In genomic region chr5:172402531-172403190, GRCh38 we compare ENCODE assay signal across 18 cellular contexts. TPM values are rescaled to one million over a fixed set of nuclear protein-coding genes. Genes with fewer than 3 reads are reported as not detected.
DNase-seq lines count a peak whose midpoint lies in the region; ATAC-seq and TF ChIP-seq lines count a peak whose summit lies in the region.
"Had no signal": no experiment of that assay in that cellular context is flagged by ENCODE, and none has a peak within 500 bp of the region (broad histone marks: within the 10 kb centered on the region; RNA-seq: fewer than 3 reads in every experiment).

No MANE protein-coding gene starts in this region.

- 59% methylated on average over 13 of the region's 13 CpGs for WGBS in right cardiac atrium
- 41% methylated on average over 13 of the region's 13 CpGs for WGBS in prostate gland

- no peak for ATAC-seq in right cardiac atrium
- ATAC-seq in Right ventricle myocardium superior (ENCODE audit: poor library complexity): no peak
- ATAC-seq: activated T-cell treated with anti-CD3 and anti-CD28 coated beads, Interleukin-2, amount 50 U/mL, for 4 hours; Panc1 had no signal

- H3K9ac ChIP-seq in iPS-15b (ENCODE audit: low read depth, low read length): no peak overlapping the region

- H3K4me3 ChIP-seq in right cardiac atrium (ENCODE audit: low read length) (no peak overlapping the region), iPS-15b (ENCODE audit: low read depth, low read length) (peak overlapping the region; percentile 10), prostate gland (no peak overlapping the region), vagina (no peak overlapping the region)

- H3K27ac ChIP-seq in right cardiac atrium (ENCODE audit: low read length) (peak overlapping the region; percentile 77), prostate gland (peak overlapping the region; percentile 76 to 85), vagina (peak overlapping the region; percentile 98)

- TF ChIP-seq CTCF in prostate gland (IDR thresholded peaks at IDR 0.05) (no peak), vagina (IDR thresholded peaks at IDR 0.05) (no peak)

- intact Hi-C loops in right cardiac atrium (cut with DNase I): no loop called here
- intact Hi-C loops in Right ventricle myocardium superior (cut with DNase I): no loop called here
- intact Hi-C loops in prostate gland (cut with DNase I): no loop called here
- intact Hi-C loops in vagina (cut with DNase I): no loop called here

- POLR2A ChIA-PET in HEK293T (lab: Yijun Ruan, JAX): interaction anchor here (0.6 to 1.7 kb wide), 5 partner anchors 11 to 50 kb away, joined by 3 to 7 read pairs (median 3); no protein-coding TSS in a partner anchor

- H3K9me3 ChIP-seq in right cardiac atrium (ENCODE audit: control insufficient read depth, low read length) (no peaks in the 10 kb centered on the region), iPS-15b (ENCODE audit: control insufficient read depth, insufficient read depth, low read length) (no peaks in the 10 kb centered on the region), prostate gland (no peaks in the 10 kb centered on the region), vagina (no peaks in the 10 kb centered on the region)

- no peak for DNase-seq in right cardiac atrium
- no peak for DNase-seq in Right ventricle myocardium superior
- no peak for DNase-seq in prostate gland (ENCODE audit: low spot score)
- DNase-seq in vagina (ENCODE audit: extremely low spot score in 2 of 2): peak in 1 of 2 donors; percentile 92
- DNase-seq in AG20443 (ENCODE audit: low spot score): no peak
- no peak for DNase-seq in stimulated activated CD4-positive, alpha-beta T cell treated with anti-CD3 and anti-CD28 coated beads, Interleukin-4, amount 100 ng/mL, for 4 hours
- DNase-seq in HEK293T (ENCODE audit: extremely low spot score): no peak
- DNase-seq: ACHN; activated CD4-positive, alpha-beta T cell treated with anti-CD3 and anti-CD28 coated beads for 48 hours; activated T-cell treated with anti-CD3 and anti-CD28 coated beads, Interleukin-2, amount 50 U/mL, for 4 hours; foreskin melanocyte; GDM1; islet precursor cell; NCI-H1694 treated with DMSO at 0.1 percent for 48 hours; NCI-H524 treated with DMSO at 0.1 percent for 48 hours; stimulated activated naive CD4-positive, alpha-beta T cell had no signal

- CTCF ChIA-PET in HEK293T (lab: Yijun Ruan, JAX): interaction anchor here (1.2 to 2.0 kb wide), 3 partner anchors 9 to 49 kb away, joined by 4 to 8 read pairs (median 4); no protein-coding TSS in a partner anchor

- no peaks in the 10 kb centered on the region for H3K27me3 ChIP-seq in right cardiac atrium (ENCODE audit: control insufficient read depth, insufficient read depth)
- no peaks in the 10 kb centered on the region for H3K27me3 ChIP-seq in iPS-15b (ENCODE audit: control insufficient read depth, insufficient read depth, low read length)
- H3K27me3 ChIP-seq in prostate gland (replicated peaks; ENCODE audit: insufficient read depth): no peaks in the 10 kb centered on the region
- H3K27me3 ChIP-seq in vagina: no peaks in the 10 kb centered on the region

- H3K36me3 ChIP-seq in iPS-15b (ENCODE audit: control insufficient read depth, insufficient read depth, low read length) (peaks cover 14% of the 10 kb centered on the region), prostate gland (no peaks in the 10 kb centered on the region), vagina (peaks cover 0 to 22% of the 10 kb centered on the region in 2 donors)

- H3K4me1 ChIP-seq in right cardiac atrium (ENCODE audit: control insufficient read depth, insufficient read depth, low read length) (peaks cover 11% of the 10 kb centered on the region), iPS-15b (ENCODE audit: control insufficient read depth, insufficient read depth, low read length) (peaks cover 16% of the 10 kb centered on the region), prostate gland (replicated peaks) (peaks cover 5% of the 10 kb centered on the region), vagina (peaks cover 60% of the 10 kb centered on the region)

- TF ChIP-seq POLR2A in prostate gland (IDR thresholded peaks at IDR 0.05) (no peak), vagina (IDR thresholded peaks at IDR 0.05) (no peak)

TF ChIP-seq in HEK293T, 16 proteins besides CTCF, POLR2A, EP300 and RAD21:
- no peak for TF ChIP-seq FOXK2 (IDR thresholded peaks at IDR 0.05)
- TF ChIP-seq SUZ12 (IDR thresholded peaks at IDR 0.05): no peak
- no peak for TF ChIP-seq CTBP1 (IDR thresholded peaks at IDR 0.05; ENCODE audit: borderline replicate concordance)
- TF ChIP-seq FOXA1 (IDR thresholded peaks at IDR 0.05): no peak
- no peak for TF ChIP-seq PKNOX1 (IDR thresholded peaks at IDR 0.05)
- no peak for TF ChIP-seq ARNT (IDR thresholded peaks at IDR 0.05)
- TF ChIP-seq NFRKB (IDR thresholded peaks at IDR 0.05): no peak
- TF ChIP-seq ZNF384 (IDR thresholded peaks at IDR 0.05): no peak
- TF ChIP-seq LEF1 (IDR thresholded peaks at IDR 0.05; ENCODE audit: borderline replicate concordance): no peak
- no peak for TF ChIP-seq ELF4 (IDR thresholded peaks at IDR 0.05)
- TF ChIP-seq BHLHE40 (IDR thresholded peaks at IDR 0.05; ENCODE audit: borderline replicate concordance): no peak
- TF ChIP-seq HDGF (IDR thresholded peaks at IDR 0.05; ENCODE audit: borderline replicate concordance): no peak
- no peak for TF ChIP-seq FOXM1 (IDR thresholded peaks at IDR 0.05; ENCODE audit: borderline replicate concordance)
- no peak for TF ChIP-seq TARDBP (IDR thresholded peaks at IDR 0.05)
- no peak for TF ChIP-seq SP1 (IDR thresholded peaks at IDR 0.05)

RNA-seq across cellular contexts. Expression of gene SH3PXD2B, which starts 51.7 kb away (rescaled TPM):
- total RNA-seq in right cardiac atrium: 10 to 100 TPM in 1 of 4 donors, 1 to 10 TPM in 3; 5.1 to 18.0 (median 9.1) TPM
- 2.2 TPM for polyA plus RNA-seq in right cardiac atrium
- total RNA-seq in Right ventricle myocardium superior: 5.3 TPM
- 10 to 100 TPM; 15.8 to 38.0 TPM for total RNA-seq in prostate gland
- 30.9 TPM for total RNA-seq in vagina
